Comparison of ENCODE assay signal across 10 cellular contexts in genomic region chr6:16136086-16136485, GRCh38. TPM values are rescaled to one million over a fixed set of nuclear protein-coding genes. Genes with fewer than 3 reads are reported as not detected.
A peak's percentile ranks its signal among the peaks of the same experiment; 100 is the strongest.
DNase-seq lines count a peak whose midpoint lies in the region; ATAC-seq and TF ChIP-seq lines count a peak whose summit lies in the region.
"Had no signal": no experiment of that assay in that cellular context is flagged by ENCODE, and none has a peak within 500 bp of the region (broad histone marks: within the 10 kb centered on the region; RNA-seq: fewer than 3 reads in every experiment).

No MANE protein-coding gene starts in this region.

- RAD21 ChIA-PET in HCT116 (lab: Charles Lee; ENCODE audit: low non-redundant PET in 1 of 2, low total read pairs in 2 of 2, uncharacterized antibody in 2 of 2, unreplicated experiment in 2 of 2) = no interaction called here

- no peaks in the 10 kb centered on the region for H3K9me2 ChIP-seq in HCT116 (ENCODE audit: insufficient read depth)

- no peak overlapping the region for H3K27ac ChIP-seq in HCT116 (ENCODE audit: low read depth, low read length)

- no peaks in the 10 kb centered on the region; the same call in 1 of the 2 replicates for H4K20me1 ChIP-seq in HCT116 (ENCODE audit: insufficient read depth)

- peak overlapping the region; percentile 55 for H3K27ac Mint-ChIP-seq in central memory CD8-positive, alpha-beta T cell (ENCODE audit: low read depth)

- H3K27me3 Mint-ChIP-seq in central memory CD8-positive, alpha-beta T cell = no peaks in the 10 kb centered on the region
- H3K27me3 Mint-ChIP-seq: stimulated activated memory B cell treated with anti-CD40 and anti-IgM and Interleukin-4, amounts not matched to agents 10 μg/mL and 1 μg/mL and 100 μg/mL, for 72 hours had no signal

- no peak overlapping the region for H2AFZ ChIP-seq in HCT116 (ENCODE audit: low read depth, low read length, poor library complexity, severe bottlenecking)

- H3K4me1 Mint-ChIP-seq in central memory CD8-positive, alpha-beta T cell = peaks cover 81% of the 10 kb centered on the region

- H3K27me3 ChIP-seq in HCT116 (ENCODE audit: insufficient read depth, low read length) = no peaks in the 10 kb centered on the region

- no peak overlapping the region for H3K9ac ChIP-seq in HCT116 (ENCODE audit: low read length)

- no peak for ATAC-seq in HCT116
- ATAC-seq in central memory CD8-positive, alpha-beta T cell (replicated peaks; ENCODE audit: extremely low read depth, poor library complexity, severe bottlenecking) = peak; percentile 61
- ATAC-seq: stimulated activated memory B cell treated with anti-CD40 and anti-IgM and Interleukin-4, amounts not matched to agents 10 μg/mL and 1 μg/mL and 100 μg/mL, for 72 hours had no signal

- BruUV-seq in HCT116 (replicated peaks; lab: Mats Ljungman, UMichigan) = no TSS peak

- CTCF ChIA-PET in HCT116 (lab: Charles Lee) = no interaction called here

- peak overlapping the region; percentile 59 for H3K4me3 Mint-ChIP-seq in central memory CD8-positive, alpha-beta T cell

- POLR2A ChIA-PET in HCT116 (lab: Charles Lee) = no interaction called here

- H3K4me1 ChIP-seq in HCT116 (ENCODE audit: control insufficient read depth in 1 of 2, insufficient read depth in 2 of 2, low read length in 2 of 2) = peaks cover 18 to 23% of the 10 kb centered on the region in 2 experiments

- DNase-seq in HCT116 (ENCODE audit: low read depth, low spot score) (no peak), T-helper 1 cell (peak; percentile 33 to 55 (median 50)), amygdala (lab: John Stamatoyannopoulos, UW) (no peak), occipital lobe (lab: John Stamatoyannopoulos, UW) (no peak), SW 1271 (lab: John Stamatoyannopoulos, UW) (no peak), NOMO-1 (lab: John Stamatoyannopoulos, UW; ENCODE audit: unreplicated experiment in 2 of 2) (no peak)
- no peak for DNase-seq in central memory CD8-positive, alpha-beta T cell (ENCODE audit: low spot score in 2 of 2)
- peak; percentile 32 for DNase-seq in stimulated activated CD4-positive, alpha-beta T cell treated with anti-CD3 and anti-CD28 coated beads, Interleukin-4, amount 100 ng/mL, for 24 hours
- DNase-seq: NCI-H526 had no signal

- no peak overlapping the region for H3K4me3 ChIP-seq in HCT116 (replicated peaks in 1 of 2; ENCODE audit: low read depth in 1 of 2, low read length in 2 of 2)

- H3K9me3 ChIP-seq in HCT116 (ENCODE audit: control insufficient read depth in 1 of 2, insufficient read depth in 1 of 2, low read depth in 1 of 2, low read length in 2 of 2) = no peaks in the 10 kb centered on the region

- peaks cover 47% of the 10 kb centered on the region for H3K36me3 Mint-ChIP-seq in central memory CD8-positive, alpha-beta T cell (ENCODE audit: insufficient read depth)

- 0 out of 4 replicates have a peak, but pooled peaks cover 0 to 2% of the 10 kb centered on the region in 2 experiments for H3K36me3 ChIP-seq in HCT116 (ENCODE audit: control insufficient read depth in 1 of 2, insufficient read depth in 2 of 2, low read length in 2 of 2)

- no peak for TF ChIP-seq POLR2A in HCT116 (IDR thresholded peaks at IDR 0.05; ENCODE audit: borderline replicate concordance, extremely low read depth, insufficient read depth, insufficient read length)

- no peaks in the 10 kb centered on the region for H3K9me3 Mint-ChIP-seq in central memory CD8-positive, alpha-beta T cell
- H3K9me3 Mint-ChIP-seq: stimulated activated memory B cell treated with anti-CD40 and anti-IgM and Interleukin-4, amounts not matched to agents 10 μg/mL and 1 μg/mL and 100 μg/mL, for 72 hours had no signal

- peak overlapping the region; percentile 47; the same call in 1 of the 2 replicates for H3K4me2 ChIP-seq in HCT116 (ENCODE audit: low read length)

- intact Hi-C loops in HCT116 (cut with micrococcal nuclease) = no loop called here

- TF ChIP-seq RAD21 in HCT116 (IDR thresholded peaks at IDR 0.05; ENCODE audit: low read depth) = no peak

- H3K79me2 ChIP-seq in HCT116 (ENCODE audit: insufficient read depth, low read length) = peaks cover 46% of the 10 kb centered on the region

- TF ChIP-seq CTCF in HCT116 (IDR thresholded peaks at IDR 0.05 in 2 of 3, conservative IDR thresholded peaks at IDR 0.05 in 1 of 3; ENCODE audit: borderline replicate concordance in 1 of 3, insufficient read depth in 1 of 3, low read depth in 2 of 3, low read length in 2 of 3) = no peak

TF ChIP-seq in HCT116, 20 proteins besides CTCF, POLR2A, EP300 and RAD21:
- no peak for TF ChIP-seq ZBTB33 (IDR thresholded peaks at IDR 0.05; ENCODE audit: extremely low read depth, insufficient replicate concordance, low read length)
- no peak for TF ChIP-seq EZH2 (IDR thresholded peaks at IDR 0.05)
- TF ChIP-seq ELF1 (IDR thresholded peaks at IDR 0.05; ENCODE audit: borderline replicate concordance, low read depth) = no peak
- TF ChIP-seq REST (IDR thresholded peaks at IDR 0.05; ENCODE audit: low read depth) = no peak
- TF ChIP-seq MAX (IDR thresholded peaks at IDR 0.05) = no peak
- no peak for TF ChIP-seq JUND (IDR thresholded peaks at IDR 0.05)
- TF ChIP-seq YY1 (IDR thresholded peaks at IDR 0.05; ENCODE audit: extremely low read depth, insufficient replicate concordance, low read depth, low read length) = no peak
- TF ChIP-seq ZFX (IDR thresholded peaks at IDR 0.05) = no peak
- TF ChIP-seq ATF3 (IDR thresholded peaks at IDR 0.05) = no peak
- TF ChIP-seq SIN3A (IDR thresholded peaks at IDR 0.05; ENCODE audit: low read depth) = no peak
- no peak for TF ChIP-seq EGR1 (IDR thresholded peaks at IDR 0.05; ENCODE audit: low read depth)
- TF ChIP-seq EZH2phosphoT487 (IDR thresholded peaks at IDR 0.05; ENCODE audit: borderline replicate concordance) = no peak
- TF ChIP-seq CEBPB (IDR thresholded peaks at IDR 0.05; ENCODE audit: low read depth) = no peak
- no peak for TF ChIP-seq FOSL1 (IDR thresholded peaks at IDR 0.05; ENCODE audit: low read depth)
- TF ChIP-seq ZNF274 (IDR thresholded peaks at IDR 0.05; ENCODE audit: low read depth, low read length) = no peak
- TF ChIP-seq SRF (IDR thresholded peaks at IDR 0.05; ENCODE audit: low read depth) = no peak

RNA-seq across cellular contexts. Expression of gene MYLIP, which starts 7.2 kb away (rescaled TPM):
- 10.6 TPM for total RNA-seq in HCT116 (2021; ENCODE audit: unreplicated experiment)
- 8.3 and 9.9 TPM in 2 replicates for polyA plus RNA-seq in HCT116 (2012)
- total RNA-seq in occipital lobe = 66.6 TPM

Comparison
In these comparisons a context has a peak if more than half of its experiments do, and no peak if none do; other contexts are left out.
1. DNase-seq: peak in T-helper 1 cell (5 of 5) and stimulated activated CD4-positive, alpha-beta T cell treated with anti-CD3 and anti-CD28 coated beads, Interleukin-4, amount 100 ng/mL, for 24 hours (single experiment); none in HCT116 (single experiment), central memory CD8-positive, alpha-beta T cell (0 of 2), amygdala (0 of 56), occipital lobe (single experiment), SW 1271 (0 of 2) and NOMO-1 (0 of 2).